8 cellular contexts compared by ENCODE assay signal in the genomic region with DNA sequence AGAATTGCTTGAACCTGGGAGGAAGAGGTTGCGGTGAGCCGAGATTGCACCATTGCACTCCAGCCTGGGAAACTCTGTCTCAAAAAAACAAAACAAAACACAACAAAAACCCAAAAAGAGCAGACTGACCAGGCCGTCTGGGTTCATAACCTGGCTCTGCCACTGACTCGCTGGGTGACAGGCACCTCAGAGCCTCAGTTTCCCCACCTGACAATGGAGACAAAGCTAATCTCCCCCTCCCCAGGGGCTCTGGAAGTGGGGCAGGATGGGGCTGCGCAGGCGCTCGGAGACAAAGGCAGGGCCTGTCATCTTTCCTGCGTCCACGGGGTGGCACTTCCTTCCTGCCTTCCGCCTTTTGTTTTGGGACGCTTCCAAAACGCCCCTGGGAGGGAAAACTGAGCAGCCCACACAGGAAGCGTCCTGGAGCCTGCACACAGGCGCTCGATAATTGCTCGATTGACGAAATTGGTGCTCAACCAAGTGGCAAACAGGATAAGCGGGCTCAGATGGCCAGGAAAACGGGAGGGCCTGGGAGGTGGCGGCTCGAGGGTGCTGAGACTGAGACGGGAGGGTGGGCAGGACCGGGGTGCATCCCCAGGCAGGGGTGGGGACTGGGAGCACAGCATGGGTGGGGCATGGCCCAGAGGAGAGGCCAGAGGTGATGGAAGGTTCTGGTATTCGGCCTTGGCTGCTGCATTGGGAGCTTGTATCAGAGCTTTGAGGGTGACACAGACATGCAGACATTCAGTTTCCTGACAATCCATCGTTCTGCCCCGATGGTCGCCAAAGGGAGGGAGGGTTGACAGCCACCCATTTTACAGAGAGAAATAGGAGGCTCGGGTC. TPM values are rescaled to one million over a fixed set of nuclear protein-coding genes. Genes with fewer than 3 reads are reported as not detected.
DNase-seq lines count a peak whose midpoint lies in the region; ATAC-seq and TF ChIP-seq lines count a peak whose summit lies in the region.

No MANE protein-coding gene starts in this region.

- CTCF ChIA-PET in CD4-positive, alpha-beta memory T cell (lab: Charles Lee; ENCODE audit: partially characterized antibody), result interaction anchor here (0.9 to 5.5 kb wide), 12 partner anchors 10 to 196 kb away, joined by 3 to 35 read pairs (median 4); no protein-coding TSS in a partner anchor
- CTCF ChIA-PET in OCI-LY7 (lab: Charles Lee; ENCODE audit: unreplicated experiment), result no interaction called here

- no peaks in the 10 kb centered on the region for H3K9me3 Mint-ChIP-seq in CD4-positive, alpha-beta memory T cell
- no peaks in the 10 kb centered on the region for H3K9me3 Mint-ChIP-seq in activated T-cell treated with anti-CD3 and anti-CD28 coated beads, Interleukin-2, amount 50 U/mL, for 4 hours
- no peaks in the 10 kb centered on the region for H3K9me3 Mint-ChIP-seq in stimulated activated effector memory CD8-positive, alpha-beta T cell treated with anti-CD3 and anti-CD28 coated beads, Interleukin-12 subunit alpha, Interleukin-12 subunit beta, amount 100 ng/mL, for 72 hours

- peaks cover 8 to 21% (median 9%) of the 10 kb centered on the region in 4 donors for H3K4me1 Mint-ChIP-seq in CD4-positive, alpha-beta memory T cell
- peaks cover 10% of the 10 kb centered on the region for H3K4me1 Mint-ChIP-seq in activated T-cell treated with anti-CD3 and anti-CD28 coated beads, Interleukin-2, amount 50 U/mL, for 4 hours (ENCODE audit: low read depth)
- peaks cover 9% of the 10 kb centered on the region for H3K4me1 Mint-ChIP-seq in stimulated activated effector memory CD8-positive, alpha-beta T cell treated with anti-CD3 and anti-CD28 coated beads, Interleukin-12 subunit alpha, Interleukin-12 subunit beta, amount 100 ng/mL, for 72 hours

- H4K20me1 ChIP-seq in OCI-LY7 (ENCODE audit: insufficient read depth, low read length), result no peaks in the 10 kb centered on the region

- no peak overlapping the region for H2AFZ ChIP-seq in OCI-LY7 (ENCODE audit: low read length)

- H3K9me3 ChIP-seq in CD4-positive, alpha-beta memory T cell (ENCODE audit: control insufficient read depth in 1 of 2, low read length in 2 of 2), result no peaks in the 10 kb centered on the region
- H3K9me3 ChIP-seq in HUES64 (ENCODE audit: insufficient read depth, low read depth, low read length), result no peaks in the 10 kb centered on the region
- no peaks in the 10 kb centered on the region for H3K9me3 ChIP-seq in OCI-LY7 (ENCODE audit: low read length)
- H3K9me3 ChIP-seq in esophagus (ENCODE audit: control insufficient read depth in 2 of 2, insufficient read depth in 1 of 2, low read depth in 1 of 2, low read length in 1 of 2), result no peaks in the 10 kb centered on the region
- H3K9me3 ChIP-seq in mononuclear cell (ENCODE audit: low read depth, low read length), result no peaks in the 10 kb centered on the region

- POLR2A ChIA-PET in CD4-positive, alpha-beta memory T cell (lab: Charles Lee; ENCODE audit: partially characterized antibody), result interaction anchor here (0.6 to 1.3 kb wide), 3 partner anchors 41 to 102 kb away, joined by 3 to 4 read pairs (median 3); no protein-coding TSS in a partner anchor
- POLR2A ChIA-PET in OCI-LY7 (lab: Charles Lee), result no interaction called here

- peaks cover 4 to 6% of the 10 kb centered on the region in 2 donors for H3K36me3 Mint-ChIP-seq in CD4-positive, alpha-beta memory T cell
- H3K36me3 Mint-ChIP-seq in activated T-cell treated with anti-CD3 and anti-CD28 coated beads, Interleukin-2, amount 50 U/mL, for 4 hours (ENCODE audit: insufficient read depth), result no peaks in the 10 kb centered on the region
- peaks cover 32% of the 10 kb centered on the region for H3K36me3 Mint-ChIP-seq in stimulated activated effector memory CD8-positive, alpha-beta T cell treated with anti-CD3 and anti-CD28 coated beads, Interleukin-12 subunit alpha, Interleukin-12 subunit beta, amount 100 ng/mL, for 72 hours

- peak; percentile 82 to 87 for ATAC-seq in activated T-cell treated with anti-CD3 and anti-CD28 coated beads, Interleukin-2, amount 50 U/mL, for 4 hours
- peak; percentile 76 for ATAC-seq in stimulated activated effector memory CD8-positive, alpha-beta T cell treated with anti-CD3 and anti-CD28 coated beads, Interleukin-12 subunit alpha, Interleukin-12 subunit beta, amount 100 ng/mL, for 72 hours
- ATAC-seq in GM18498 (IDR thresholded peaks at IDR 0.05; ENCODE audit: unreplicated experiment), result no peak

- H3K4me2 ChIP-seq in OCI-LY7 (ENCODE audit: low read length), result peak overlapping the region; percentile 43; the same call in 1 of the 2 replicates

- no peak overlapping the region for H3K27ac ChIP-seq in CD4-positive, alpha-beta memory T cell (ENCODE audit: low read depth, low read length)
- H3K27ac ChIP-seq in HUES64 (ENCODE audit: low read depth, low read length) (peak overlapping the region; percentile 56; the same call in 1 of the 2 replicates), OCI-LY7 (ENCODE audit: low read depth, low read length, poor library complexity, severe bottlenecking) (no peak overlapping the region), esophagus (ENCODE audit: low read depth in 2 of 2, low read length in 1 of 2) (peak overlapping the region; percentile 83 to 86)

- peak overlapping the region; percentile 52 to 60 for H3K4me3 ChIP-seq in CD4-positive, alpha-beta memory T cell (ENCODE audit: low read length in 2 of 2)
- H3K4me3 ChIP-seq in HUES64 (ENCODE audit: low read length) (peak overlapping the region; percentile 57), OCI-LY7 (ENCODE audit: low read depth, low read length, poor library complexity, severe bottlenecking) (no peak overlapping the region), esophagus (ENCODE audit: low read depth in 1 of 2, low read length in 2 of 2) (peak overlapping the region in 1 of 2 donors; percentile 12), mononuclear cell (ENCODE audit: low read length) (peak overlapping the region; percentile 34)

- TF ChIP-seq CTCF in OCI-LY7 (conservative IDR thresholded peaks at IDR 0.05; ENCODE audit: low read length), result peak; percentile 79

- intact Hi-C loops in CD4-positive, alpha-beta memory T cell (cut with micrococcal nuclease), result loop anchor here (1.0 kb wide), 2 partner anchors 67 to 345 kb away; no protein-coding TSS in a partner anchor
- intact Hi-C loops in OCI-LY7 (cut with micrococcal nuclease; ENCODE audit: unreplicated experiment), result loop anchor here (1.0 kb wide), 1 partner anchor 66 kb away; no protein-coding TSS in a partner anchor

- peak overlapping the region; percentile 80 to 92 (median 87) for H3K4me3 Mint-ChIP-seq in CD4-positive, alpha-beta memory T cell
- H3K4me3 Mint-ChIP-seq in activated T-cell treated with anti-CD3 and anti-CD28 coated beads, Interleukin-2, amount 50 U/mL, for 4 hours, result peak overlapping the region; percentile 83
- H3K4me3 Mint-ChIP-seq in stimulated activated effector memory CD8-positive, alpha-beta T cell treated with anti-CD3 and anti-CD28 coated beads, Interleukin-12 subunit alpha, Interleukin-12 subunit beta, amount 100 ng/mL, for 72 hours, result peak overlapping the region; percentile 76

- H3K9ac ChIP-seq in HUES64 (ENCODE audit: low read depth, low read length), result peak overlapping the region; percentile 59; the same call in 1 of the 2 replicates

- WGBS in HUES64, result 8% methylated on average over 28 of the region's 28 CpGs
- 5 to 6% methylated on average over 28 of the region's 28 CpGs for WGBS in esophagus, 2 donors

- no TSS peak for BruUV-seq in OCI-LY7 (replicated peaks; lab: Mats Ljungman, UMichigan)

- no peaks in the 10 kb centered on the region for H3K36me3 ChIP-seq in CD4-positive, alpha-beta memory T cell (ENCODE audit: insufficient read depth, low read length)
- H3K36me3 ChIP-seq in HUES64 (ENCODE audit: insufficient read depth, low read length) (peaks cover 10% of the 10 kb centered on the region), OCI-LY7 (ENCODE audit: insufficient read depth, low read length) (peaks cover 16% of the 10 kb centered on the region), esophagus (ENCODE audit: control insufficient read depth in 2 of 2, insufficient read depth in 2 of 2, low read length in 1 of 2) (no peaks in the 10 kb centered on the region)

- no peaks in the 10 kb centered on the region for H3K27me3 Mint-ChIP-seq in CD4-positive, alpha-beta memory T cell
- H3K27me3 Mint-ChIP-seq in activated T-cell treated with anti-CD3 and anti-CD28 coated beads, Interleukin-2, amount 50 U/mL, for 4 hours (ENCODE audit: low read depth), result no peaks in the 10 kb centered on the region

- peaks cover 15% of the 10 kb centered on the region for H3K4me1 ChIP-seq in CD4-positive, alpha-beta memory T cell (ENCODE audit: insufficient read depth, low read length)
- H3K4me1 ChIP-seq in HUES64 (ENCODE audit: insufficient read depth, low read length), result peaks cover 22% of the 10 kb centered on the region
- peaks cover 25% of the 10 kb centered on the region for H3K4me1 ChIP-seq in OCI-LY7 (ENCODE audit: insufficient read depth, low read length, poor library complexity, severe bottlenecking)
- H3K4me1 ChIP-seq in esophagus (ENCODE audit: control insufficient read depth in 2 of 2, insufficient read depth in 2 of 2, low read length in 1 of 2), result peaks cover 5 to 13% of the 10 kb centered on the region in 2 donors
- H3K4me1 ChIP-seq in mononuclear cell (ENCODE audit: insufficient read depth, low read length), result peaks cover 24% of the 10 kb centered on the region

- no peaks in the 10 kb centered on the region for H3K79me2 ChIP-seq in OCI-LY7 (ENCODE audit: insufficient read depth, low read depth, low read length)

- H3K27ac Mint-ChIP-seq in CD4-positive, alpha-beta memory T cell, result peak overlapping the region in 6 of 7 donors; percentile 13 to 91 (median 86)
- peak overlapping the region; percentile 81 for H3K27ac Mint-ChIP-seq in stimulated activated effector memory CD8-positive, alpha-beta T cell treated with anti-CD3 and anti-CD28 coated beads, Interleukin-12 subunit alpha, Interleukin-12 subunit beta, amount 100 ng/mL, for 72 hours

- no peaks in the 10 kb centered on the region for H3K27me3 ChIP-seq in CD4-positive, alpha-beta memory T cell (ENCODE audit: insufficient read depth, low read length)
- no peaks in the 10 kb centered on the region for H3K27me3 ChIP-seq in HUES64 (ENCODE audit: insufficient read depth, low read length)
- H3K27me3 ChIP-seq in esophagus (ENCODE audit: control insufficient read depth in 1 of 2, insufficient read depth in 2 of 2, low read length in 2 of 2), result no peaks in the 10 kb centered on the region
- no peaks in the 10 kb centered on the region for H3K27me3 ChIP-seq in mononuclear cell (ENCODE audit: insufficient read depth, low read length)

- peak; percentile 52 to 67 (median 54) for DNase-seq in CD4-positive, alpha-beta memory T cell
- DNase-seq in OCI-LY7 (ENCODE audit: low spot score), result peak; percentile 57
- peak; percentile 26 for DNase-seq in activated T-cell treated with anti-CD3 and anti-CD28 coated beads, Interleukin-2, amount 50 U/mL, for 4 hours
- DNase-seq in stimulated activated effector memory CD8-positive, alpha-beta T cell treated with anti-CD3 and anti-CD28 coated beads, Interleukin-12 subunit alpha, Interleukin-12 subunit beta, amount 100 ng/mL, for 72 hours (ENCODE audit: low spot score in 2 of 2), result peak; percentile 21 to 67

- H3K9me2 ChIP-seq in OCI-LY7 (ENCODE audit: insufficient read depth, low read length), result no peaks in the 10 kb centered on the region

RNA-seq across cellular contexts. Expression of a gene that starts 17.8 kb away (rescaled TPM):
- total RNA-seq in CD4-positive, alpha-beta memory T cell, result 1 to 10 TPM in 1 of 2 experiments, under 1 TPM in 1; 0.84 to 1.9 TPM
- under 1 TPM in 1 of 2 donors, not detected in 1; 0.32 TPM for polyA plus RNA-seq in CD4-positive, alpha-beta memory T cell
- 22.6 TPM for polyA plus RNA-seq in HUES64 (2013, experiment 1 of 2)
- 23.5 TPM for polyA plus RNA-seq in HUES64 (2013, experiment 2 of 2)
- total RNA-seq in OCI-LY7 (2014; rRNA removed; shearing (Covaris generic)), result 184 and 220 TPM in 2 replicates
- total RNA-seq in OCI-LY7 (2022), result 132 and 133 TPM in 2 replicates
- 10 to 100 TPM in 1 of 3 donors, 1 to 10 TPM in 2; 7.0 to 12.8 (median 7.6) TPM for total RNA-seq in activated T-cell treated with anti-CD3 and anti-CD28 coated beads, Interleukin-2, amount 50 U/mL, for 4 hours
- polyA plus RNA-seq in esophagus, result 10 to 100 TPM in 1 of 2 donors, 1 to 10 TPM in 1; 3.7 to 11.4 TPM
- total RNA-seq in mononuclear cell, result 0.10 TPM

RNA-seq across cellular contexts. Expression of a gene that starts 48.5 kb away (rescaled TPM):
- 10 to 100 TPM; 25.8 to 27.0 TPM for total RNA-seq in CD4-positive, alpha-beta memory T cell
- polyA plus RNA-seq in CD4-positive, alpha-beta memory T cell, result 1 to 10 TPM; 4.4 to 5.0 TPM
- 87.3 TPM for polyA plus RNA-seq in HUES64 (2013, experiment 1 of 2)
- polyA plus RNA-seq in HUES64 (2013, experiment 2 of 2), result 93.8 TPM
- total RNA-seq in OCI-LY7 (2014; rRNA removed; shearing (Covaris generic)), result 61.8 and 88.3 TPM in 2 replicates
- 99.1 and 101 TPM in 2 replicates for total RNA-seq in OCI-LY7 (2022)
- total RNA-seq in activated T-cell treated with anti-CD3 and anti-CD28 coated beads, Interleukin-2, amount 50 U/mL, for 4 hours, result 10 to 100 TPM; 36.2 to 40.7 (median 39.0) TPM
- 10 to 100 TPM; 51.9 to 66.7 TPM for polyA plus RNA-seq in esophagus
- 58.1 TPM for total RNA-seq in mononuclear cell

RNA-seq across cellular contexts. Expression of a gene that starts 59.6 kb away (rescaled TPM):
- total RNA-seq in CD4-positive, alpha-beta memory T cell, result under 1 TPM; 0.39 to 0.52 TPM
- polyA plus RNA-seq in CD4-positive, alpha-beta memory T cell, result under 1 TPM in 1 of 2 donors, not detected in 1; 0.17 TPM
- 34.1 TPM for polyA plus RNA-seq in HUES64 (2013, experiment 1 of 2)
- 32.4 TPM for polyA plus RNA-seq in HUES64 (2013, experiment 2 of 2)
- 135 and 186 TPM in 2 replicates for total RNA-seq in OCI-LY7 (2014; rRNA removed; shearing (Covaris generic))
- total RNA-seq in OCI-LY7 (2022) (174 TPM in 2 replicates), mononuclear cell (1.4 TPM)
- total RNA-seq in activated T-cell treated with anti-CD3 and anti-CD28 coated beads, Interleukin-2, amount 50 U/mL, for 4 hours, result under 1 TPM; 0.58 to 0.96 (median 0.92) TPM
- polyA plus RNA-seq in esophagus, result 10 to 100 TPM; 33.1 to 53.9 TPM

Comparison
In these comparisons a context has a peak if more than half of its experiments do, and no peak if none do; other contexts are left out.
1. H3K27ac ChIP-seq: peak in HUES64 (single experiment) and esophagus (2 of 2); none in CD4-positive, alpha-beta memory T cell (single experiment) and OCI-LY7 (single experiment).
2. RNA of a gene that starts 17.8 kb away (total RNA-seq): 132 to 220 TPM in OCI-LY7; 7.0 to 12.8 TPM in activated T-cell treated with anti-CD3 and anti-CD28 coated beads, Interleukin-2, amount 50 U/mL, for 4 hours, 0.84 to 1.9 TPM in CD4-positive, alpha-beta memory T cell and 0.10 TPM in mononuclear cell (single experiment); every median in the first group is over 4 times any median in the second.
3. RNA of a gene that starts 59.6 kb away (total RNA-seq): 135 to 186 TPM in OCI-LY7; 1.4 TPM in mononuclear cell (single experiment), 0.58 to 0.96 TPM in activated T-cell treated with anti-CD3 and anti-CD28 coated beads, Interleukin-2, amount 50 U/mL, for 4 hours and 0.39 to 0.52 TPM in CD4-positive, alpha-beta memory T cell; every median in the first group is over 10 times any median in the second.
4. Peak in every context shown above with its lines, with median percentiles within 50 percentile points of each other: DNase-seq and H3K4me3 Mint-ChIP-seq.